ENCODE assay signal across 23 cellular contexts in the genomic region with DNA sequence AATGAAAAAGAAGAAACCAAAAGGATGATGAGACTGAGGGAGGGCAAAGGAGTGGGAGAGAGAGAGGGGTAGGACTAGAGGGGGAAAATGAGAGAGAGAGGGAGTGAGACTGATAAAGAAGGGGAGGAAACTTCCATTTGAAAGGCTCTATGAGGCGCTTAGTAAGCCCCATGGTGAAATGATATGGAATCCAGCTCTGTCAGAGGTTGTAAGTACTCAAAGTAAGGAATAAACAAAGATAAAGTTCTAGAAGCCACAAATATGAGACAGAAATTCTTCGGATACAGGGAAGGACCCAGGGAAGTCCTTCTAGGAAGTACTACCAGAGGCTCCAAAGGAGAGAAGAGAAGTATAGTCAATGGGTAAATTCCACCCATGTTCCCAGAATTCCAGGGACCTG.
"Had no signal": no experiment of that assay in that cellular context is flagged by ENCODE, and none has a peak within 500 bp of the region (broad histone marks: within the 10 kb centered on the region; RNA-seq: fewer than 3 reads in every experiment).

No MANE protein-coding gene starts in this region.

- H3K9ac ChIP-seq: KMS-11 had no signal

- H3K9me3 ChIP-seq: body of pancreas had no signal

- H3K4me2 ChIP-seq: KMS-11 had no signal

- H3K27ac ChIP-seq: body of pancreas, KMS-11 had no signal

- H3K9me3 Mint-ChIP-seq: activated B cell treated with CpG ODN at 0.5 μM for 24 hours; activated CD4-positive, alpha-beta T cell treated with anti-CD3 and anti-CD28 coated beads, Interleukin-2, amount 10 ng/mL, durations not matched to agents 24 days and 14 days; activated naive CD4-positive, alpha-beta T cell treated with anti-CD3 and anti-CD28 coated beads for 36 hours; activated T-cell treated with anti-CD3 and anti-CD28 coated beads, Interleukin-2, amount 50 U/mL, for 4 hours had no signal

- H3K4me1 Mint-ChIP-seq: activated B cell treated with CpG ODN at 0.5 μM for 24 hours; activated CD4-positive, alpha-beta T cell treated with anti-CD3 and anti-CD28 coated beads, Interleukin-2, amount 10 ng/mL, durations not matched to agents 24 days and 14 days; T-helper 17 cell had no signal

- H3K27ac Mint-ChIP-seq: activated B cell treated with CpG ODN at 0.5 μM for 24 hours; activated CD4-positive, alpha-beta T cell treated with anti-CD3 and anti-CD28 coated beads, Interleukin-2, amount 10 ng/mL, durations not matched to agents 24 days and 14 days; activated naive CD4-positive, alpha-beta T cell treated with anti-CD3 and anti-CD28 coated beads for 36 hours; activated naive CD8-positive, alpha-beta T cell; T-helper 17 cell had no signal

- H3K27me3 ChIP-seq: body of pancreas had no signal

- H3K4me3 Mint-ChIP-seq: activated B cell treated with CpG ODN at 0.5 μM for 24 hours; activated CD4-positive, alpha-beta T cell treated with anti-CD3 and anti-CD28 coated beads, Interleukin-2, amount 10 ng/mL, durations not matched to agents 24 days and 14 days; activated naive CD4-positive, alpha-beta T cell treated with anti-CD3 and anti-CD28 coated beads for 36 hours; activated naive CD8-positive, alpha-beta T cell; activated T-cell treated with anti-CD3 and anti-CD28 coated beads, Interleukin-2, amount 50 U/mL, for 4 hours; T-helper 17 cell had no signal

- DNase-seq: activated B cell treated with CpG ODN at 0.5 μM for 24 hours; activated CD4-positive, alpha-beta T cell treated with anti-CD3 and anti-CD28 coated beads for 1 hour; activated CD4-positive, alpha-beta T cell treated with anti-CD3 and anti-CD28 coated beads, Interleukin-2, amount 10 ng/mL, durations not matched to agents 24 days and 14 days; activated CD4-positive, alpha-beta T cell treated with anti-CD3 and anti-CD28 coated beads, Interleukin-2, amount 50 U/mL, for 48 hours; activated gamma-delta T cell; activated naive CD4-positive, alpha-beta T cell treated with anti-CD3 and anti-CD28 coated beads for 36 hours; activated T-cell treated with anti-CD3 and anti-CD28 coated beads, Interleukin-2, amount 50 U/mL, for 4 hours; anterior cingulate cortex; body of pancreas; central memory CD4-positive, alpha-beta T cell; NCI-H1092; NCI-H1417; NCI-H1930; NCI-H2171; NCI-H345; NCI-H510A; NCI-H526 treated with DMSO at 0.1 percent for 48 hours; NCI-H82; SIG-M5; T-helper 17 cell; T-helper 9 cell had no signal

- H3K36me3 Mint-ChIP-seq: activated naive CD8-positive, alpha-beta T cell had no signal

- H3K4me3 ChIP-seq: body of pancreas had no signal

- ATAC-seq: activated T-cell treated with anti-CD3 and anti-CD28 coated beads, Interleukin-2, amount 50 U/mL, for 4 hours; body of pancreas; T-helper 17 cell had no signal
